In the genomic region with DNA sequence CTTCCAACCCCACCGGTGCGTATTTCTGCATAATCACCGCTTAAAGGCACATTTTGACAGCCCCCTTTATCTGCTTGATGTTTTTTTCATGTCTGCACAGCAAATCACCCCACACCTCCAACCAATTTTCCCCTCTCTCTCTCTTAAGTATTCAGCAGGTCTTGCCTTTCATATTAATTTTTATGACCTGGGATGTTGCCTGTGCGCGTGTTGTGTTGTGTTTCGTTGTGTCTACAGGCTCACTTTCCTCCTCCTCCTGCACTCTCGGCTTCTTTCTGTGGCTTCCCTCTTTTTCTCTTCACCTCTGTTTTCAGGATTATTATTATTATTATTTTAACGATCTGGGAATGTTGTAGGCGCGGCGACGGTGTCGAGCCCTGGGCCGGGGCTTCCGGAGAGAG, we compare ENCODE assay signal across 18 cellular contexts. TPM values are rescaled to one million over a fixed set of nuclear protein-coding genes. Genes with fewer than 3 reads are reported as not detected.
DNase-seq lines count a peak whose midpoint lies in the region; ATAC-seq and TF ChIP-seq lines count a peak whose summit lies in the region.
"Had no signal": no experiment of that assay in that cellular context is flagged by ENCODE, and none has a peak within 500 bp of the region (broad histone marks: within the 10 kb centered on the region; RNA-seq: fewer than 3 reads in every experiment).

No MANE protein-coding gene starts in this region.

- no peak for ATAC-seq in GM23338
- ATAC-seq in natural killer cell treated with Interleukin-12 subunit alpha and Interleukin-12 subunit beta and Interleukin-15 and Interleukin-18, amount 100 ng/mL, for 72 hours = no peak
- no peak for ATAC-seq in HG03025 (IDR thresholded peaks at IDR 0.05; ENCODE audit: low FRiP score, unreplicated experiment)
- ATAC-seq: GM12878, K562, mucosa of descending colon, right cardiac atrium had no signal

- H3K9me3 Mint-ChIP-seq in GM23338 = peaks cover 8% of the 10 kb centered on the region; the same call in 1 of the 3 replicates
- H3K9me3 Mint-ChIP-seq in natural killer cell treated with Interleukin-12 subunit alpha and Interleukin-12 subunit beta and Interleukin-15 and Interleukin-18, amount 100 ng/mL, for 72 hours = no peaks in the 10 kb centered on the region

- no peak for DNase-seq in GM23338 (ENCODE audit: low spot score)
- no peak for DNase-seq in coronary artery (ENCODE audit: low spot score)
- no peak for DNase-seq in natural killer cell treated with Interleukin-12 subunit alpha and Interleukin-12 subunit beta and Interleukin-15 and Interleukin-18, amount 100 ng/mL, for 72 hours (ENCODE audit: low spot score)
- no peak for DNase-seq in activated effector memory CD4-positive, alpha-beta T cell treated with Interleukin-2 at 50 U/mL for 16 hours
- no peak for DNase-seq in GOT3 (lab: John Stamatoyannopoulos, UW)
- no peak for DNase-seq in glomerular visceral epithelial cell (ENCODE audit: extremely low spot score)
- DNase-seq: hippocampal formation, NCI-H1436 treated with DMSO at 0.1 percent for 48 hours, NCI-H748 treated with DMSO at 0.1 percent for 48 hours had no signal

- TF ChIP-seq CTCF in GM23338 (conservative IDR thresholded peaks at IDR 0.05; ENCODE audit: low read depth in 2 of 2) = no peak
- TF ChIP-seq CTCF in coronary artery (IDR thresholded peaks at IDR 0.05) = no peak

- H3K27ac ChIP-seq in ACC112 (ENCODE audit: low read depth, low read length) = no peak overlapping the region
- no peak overlapping the region for H3K27ac ChIP-seq in GM23338 (ENCODE audit: low read depth)
- H3K27ac ChIP-seq in coronary artery = no peak overlapping the region
- H3K27ac ChIP-seq: BLaER1 treated with 17β-estradiol and CSF1 and Interleukin-3, amounts not matched to agents 10 nM and 100 nM had no signal

- H3K79me2 ChIP-seq in ACC112 (ENCODE audit: control insufficient read depth, insufficient read depth, low read length, unreplicated experiment) (no peaks in the 10 kb centered on the region), GM23338 (replicated peaks; ENCODE audit: insufficient read depth) (no peaks in the 10 kb centered on the region)

- H4K20me1 ChIP-seq in GM23338 (replicated peaks; ENCODE audit: insufficient read depth) = peaks cover 13% of the 10 kb centered on the region
- H4K20me1 ChIP-seq: BLaER1 treated with 17β-estradiol and CSF1 and Interleukin-3, amounts not matched to agents 10 nM and 100 nM had no signal

- peaks cover 33% of the 10 kb centered on the region for H3K4me1 Mint-ChIP-seq in GM23338
- H3K4me1 Mint-ChIP-seq in natural killer cell treated with Interleukin-12 subunit alpha and Interleukin-12 subunit beta and Interleukin-15 and Interleukin-18, amount 100 ng/mL, for 72 hours (ENCODE audit: low read depth in 2 of 2) = peaks cover 10 to 12% of the 10 kb centered on the region in 2 donors

- H3K4me2 ChIP-seq in GM23338 = peak overlapping the region; percentile 90
- H3K4me2 ChIP-seq: BLaER1 treated with 17β-estradiol and CSF1 and Interleukin-3, amounts not matched to agents 10 nM and 100 nM had no signal

- H3K4me3 ChIP-seq in ACC112 (ENCODE audit: low read depth, low read length) (peak overlapping the region; percentile 63; the same call in 1 of the 2 replicates), GM23338 (peak overlapping the region; percentile 79), coronary artery (peak overlapping the region; percentile 61)
- H3K4me3 ChIP-seq: BLaER1 treated with 17β-estradiol and CSF1 and Interleukin-3, amounts not matched to agents 10 nM and 100 nM; GM12878; K562; mucosa of descending colon had no signal

- H3K36me3 ChIP-seq in ACC112 (ENCODE audit: insufficient read depth, low read length) = no peaks in the 10 kb centered on the region
- no peaks in the 10 kb centered on the region for H3K36me3 ChIP-seq in GM23338 (ENCODE audit: insufficient read depth)
- H3K36me3 ChIP-seq: BLaER1 treated with 17β-estradiol and CSF1 and Interleukin-3, amounts not matched to agents 10 nM and 100 nM had no signal

- no peaks in the 10 kb centered on the region for H3K9me2 ChIP-seq in GM23338 (ENCODE audit: insufficient read depth)

- no peak overlapping the region for H2AFZ ChIP-seq in ACC112 (ENCODE audit: low read length, unreplicated experiment)
- peak overlapping the region; percentile 78 for H2AFZ ChIP-seq in GM23338

- H3K27ac Mint-ChIP-seq in GM23338 = no peak overlapping the region
- H3K27ac Mint-ChIP-seq in natural killer cell treated with Interleukin-12 subunit alpha and Interleukin-12 subunit beta and Interleukin-15 and Interleukin-18, amount 100 ng/mL, for 72 hours = no peak overlapping the region

- H3K27me3 Mint-ChIP-seq in GM23338 (ENCODE audit: insufficient read depth, low read depth, poor library complexity) = peaks cover 99% of the 10 kb centered on the region
- peaks cover 53 to 92% of the 10 kb centered on the region in 2 donors for H3K27me3 Mint-ChIP-seq in natural killer cell treated with Interleukin-12 subunit alpha and Interleukin-12 subunit beta and Interleukin-15 and Interleukin-18, amount 100 ng/mL, for 72 hours

- H3K4me1 ChIP-seq in ACC112 (ENCODE audit: control insufficient read depth, insufficient read depth, low read length, unreplicated experiment) = peaks cover 4% of the 10 kb centered on the region
- H3K4me1 ChIP-seq in GM23338 (ENCODE audit: insufficient read depth) = peaks cover 17% of the 10 kb centered on the region
- H3K4me1 ChIP-seq: BLaER1 treated with 17β-estradiol and CSF1 and Interleukin-3, amounts not matched to agents 10 nM and 100 nM had no signal

- peak overlapping the region; percentile 73 for H3K4me3 Mint-ChIP-seq in GM23338
- H3K4me3 Mint-ChIP-seq in natural killer cell treated with Interleukin-12 subunit alpha and Interleukin-12 subunit beta and Interleukin-15 and Interleukin-18, amount 100 ng/mL, for 72 hours = peak overlapping the region; percentile 26

- no peaks in the 10 kb centered on the region for H3F3A ChIP-seq in GM23338 (replicated peaks; ENCODE audit: low read depth)

- no peaks in the 10 kb centered on the region; the same call in 2 of the 3 replicates for H3K36me3 Mint-ChIP-seq in GM23338 (ENCODE audit: low read depth)
- H3K36me3 Mint-ChIP-seq in natural killer cell treated with Interleukin-12 subunit alpha and Interleukin-12 subunit beta and Interleukin-15 and Interleukin-18, amount 100 ng/mL, for 72 hours = peaks cover 6% of the 10 kb centered on the region

- H3K27me3 ChIP-seq in ACC112 (ENCODE audit: insufficient read depth, low read length) (peaks cover 100% of the 10 kb centered on the region), GM23338 (ENCODE audit: insufficient read depth) (peaks cover 100% of the 10 kb centered on the region)
- H3K27me3 ChIP-seq: BLaER1 treated with 17β-estradiol and CSF1 and Interleukin-3, amounts not matched to agents 10 nM and 100 nM had no signal

TF ChIP-seq in GM23338, 12 proteins besides CTCF, POLR2A, EP300 and RAD21:
- TF ChIP-seq CREB1 (CRISPR knock-in tag; IDR thresholded peaks at IDR 0.05; ENCODE audit: low read depth) = no peak
- peak; percentile 96 for TF ChIP-seq EZH2 (IDR thresholded peaks at IDR 0.05; ENCODE audit: low read depth, unreplicated experiment)
- no peak for TF ChIP-seq POLR2AphosphoS5 (IDR thresholded peaks at IDR 0.05; ENCODE audit: low read depth)

RNA-seq across cellular contexts. Expression of gene POU4F2, which starts 0.7 kb away (rescaled TPM):
- not detected in 2 replicates for total RNA-seq in GM23338 (2014; rRNA removed; shearing (Covaris generic))
- not detected in 2 replicates for polyA plus RNA-seq in GM23338 (2016; fragmentation: Nextera tagmentation; extraction: Ambion mirVana)
- not detected for total RNA-seq in natural killer cell treated with Interleukin-12 subunit alpha and Interleukin-12 subunit beta and Interleukin-15 and Interleukin-18, amount 100 ng/mL, for 72 hours
- total RNA-seq: Daoy, GM12878, K562, mucosa of descending colon, right cardiac atrium had no signal
- polyA plus RNA-seq: esophagus, K562, right cardiac atrium had no signal
